Comparison of ENCODE assay signal across 10 cellular contexts in genomic region chr19:11195169-11195568, GRCh38. TPM values are rescaled to one million over a fixed set of nuclear protein-coding genes. Genes with fewer than 3 reads are reported as not detected.
DNase-seq lines count a peak whose midpoint lies in the region; ATAC-seq and TF ChIP-seq lines count a peak whose summit lies in the region.
"Had no signal": no experiment of that assay in that cellular context is flagged by ENCODE, and none has a peak within 500 bp of the region (broad histone marks: within the 10 kb centered on the region; RNA-seq: fewer than 3 reads in every experiment).

No MANE protein-coding gene starts in this region.

- H3K4me1 ChIP-seq in foreskin keratinocyte: no peaks in the 10 kb centered on the region

- no peaks in the 10 kb centered on the region for H3K9me3 Mint-ChIP-seq in stimulated activated effector memory CD8-positive, alpha-beta T cell treated with anti-CD3 and anti-CD28 coated beads, Interleukin-12 subunit alpha, Interleukin-12 subunit beta, amount 100 ng/mL, for 72 hours
- no peaks in the 10 kb centered on the region for H3K9me3 Mint-ChIP-seq in activated naive CD8-positive, alpha-beta T cell treated with anti-CD3 and anti-CD28 coated beads for 36 hours
- H3K9me3 Mint-ChIP-seq: naive B cell had no signal

- H3K27ac Mint-ChIP-seq in stimulated activated effector memory CD8-positive, alpha-beta T cell treated with anti-CD3 and anti-CD28 coated beads, Interleukin-12 subunit alpha, Interleukin-12 subunit beta, amount 100 ng/mL, for 72 hours: no peak overlapping the region
- no peak overlapping the region for H3K27ac Mint-ChIP-seq in activated naive CD8-positive, alpha-beta T cell treated with anti-CD3 and anti-CD28 coated beads for 36 hours

- H3K4me3 ChIP-seq in WI38 (ENCODE audit: low read depth, low read length) (peak overlapping the region; percentile 53), MG63 (no peak overlapping the region)

- no peak for TF ChIP-seq CTCF in WI38 (IDR thresholded peaks at IDR 0.05; ENCODE audit: low read depth, low read length)
- TF ChIP-seq CTCF in foreskin keratinocyte (conservative IDR thresholded peaks at IDR 0.05): no peak

- H3K36me3 Mint-ChIP-seq in stimulated activated effector memory CD8-positive, alpha-beta T cell treated with anti-CD3 and anti-CD28 coated beads, Interleukin-12 subunit alpha, Interleukin-12 subunit beta, amount 100 ng/mL, for 72 hours: no peaks in the 10 kb centered on the region
- no peaks in the 10 kb centered on the region for H3K36me3 Mint-ChIP-seq in activated naive CD8-positive, alpha-beta T cell treated with anti-CD3 and anti-CD28 coated beads for 36 hours
- H3K36me3 Mint-ChIP-seq: naive B cell had no signal

- peak; percentile 65 for DNase-seq in left ventricle myocardium superior
- DNase-seq in stimulated activated effector memory CD8-positive, alpha-beta T cell treated with anti-CD3 and anti-CD28 coated beads, Interleukin-12 subunit alpha, Interleukin-12 subunit beta, amount 100 ng/mL, for 72 hours (ENCODE audit: low spot score in 2 of 2): no peak
- no peak for DNase-seq in foreskin keratinocyte
- DNase-seq in MG63: no peak
- DNase-seq in activated CD4-positive, alpha-beta T cell treated with anti-CD3 and anti-CD28 coated beads for 1 hour: no peak
- no peak for DNase-seq in activated naive CD8-positive, alpha-beta T cell treated with anti-CD3 and anti-CD28 coated beads for 36 hours
- DNase-seq: naive B cell, NCI-H526 had no signal

- no peak overlapping the region for H3K27ac ChIP-seq in foreskin keratinocyte

- peak overlapping the region; percentile 68 for H3K4me3 Mint-ChIP-seq in stimulated activated effector memory CD8-positive, alpha-beta T cell treated with anti-CD3 and anti-CD28 coated beads, Interleukin-12 subunit alpha, Interleukin-12 subunit beta, amount 100 ng/mL, for 72 hours
- H3K4me3 Mint-ChIP-seq in activated naive CD8-positive, alpha-beta T cell treated with anti-CD3 and anti-CD28 coated beads for 36 hours: no peak overlapping the region

- ATAC-seq in left ventricle myocardium superior (no peak), foreskin keratinocyte (no peak)
- ATAC-seq in stimulated activated effector memory CD8-positive, alpha-beta T cell treated with anti-CD3 and anti-CD28 coated beads, Interleukin-12 subunit alpha, Interleukin-12 subunit beta, amount 100 ng/mL, for 72 hours: no peak

- no peaks in the 10 kb centered on the region for H3K27me3 ChIP-seq in foreskin keratinocyte
- no peaks in the 10 kb centered on the region for H3K27me3 ChIP-seq in MG63

- intact Hi-C loops in left ventricle myocardium superior (cut with micrococcal nuclease): no loop called here

- no peaks in the 10 kb centered on the region for H3K9me3 ChIP-seq in MG63

- H3K27me3 Mint-ChIP-seq in activated naive CD8-positive, alpha-beta T cell treated with anti-CD3 and anti-CD28 coated beads for 36 hours: peaks cover 22% of the 10 kb centered on the region

- peaks cover 6% of the 10 kb centered on the region for H3K4me1 Mint-ChIP-seq in stimulated activated effector memory CD8-positive, alpha-beta T cell treated with anti-CD3 and anti-CD28 coated beads, Interleukin-12 subunit alpha, Interleukin-12 subunit beta, amount 100 ng/mL, for 72 hours
- H3K4me1 Mint-ChIP-seq in activated naive CD8-positive, alpha-beta T cell treated with anti-CD3 and anti-CD28 coated beads for 36 hours: peaks cover 8% of the 10 kb centered on the region

- H3K36me3 ChIP-seq in MG63: peaks cover 60% of the 10 kb centered on the region

- peak; percentile 37 for TF ChIP-seq POLR2A in GM19099 (IDR thresholded peaks at IDR 0.05; ENCODE audit: extremely low read depth, insufficient read length, low read depth)

RNA-seq across cellular contexts. Expression of gene KANK2, which starts 2.2 kb away (rescaled TPM):
- total RNA-seq in left ventricle myocardium superior: 471 TPM
- 12.3 and 14.5 TPM in 2 replicates for total RNA-seq in foreskin keratinocyte
- 5.0 and 6.1 TPM in 2 replicates for polyA plus RNA-seq in foreskin keratinocyte
- total RNA-seq in MG63 (2014; rRNA removed; shearing (Covaris generic); ENCODE audit: low replicate concordance): 81.9 and 86.7 TPM in 2 replicates
- total RNA-seq in activated naive CD8-positive, alpha-beta T cell treated with anti-CD3 and anti-CD28 coated beads for 36 hours: 1 to 10 TPM in 1 of 2 experiments, under 1 TPM in 1; 0.98 to 1.8 TPM

RNA-seq across cellular contexts. Expression of gene SPC24, which starts 39.6 kb away (rescaled TPM):
- total RNA-seq in left ventricle myocardium superior (8.1 TPM), foreskin keratinocyte (29.4 and 43.8 TPM in 2 replicates)
- 23.0 and 27.9 TPM in 2 replicates for polyA plus RNA-seq in foreskin keratinocyte
- total RNA-seq in MG63 (2014; rRNA removed; shearing (Covaris generic); ENCODE audit: low replicate concordance): 69.7 and 113 TPM in 2 replicates
- 10 to 100 TPM; 54.4 TPM for total RNA-seq in activated naive CD8-positive, alpha-beta T cell treated with anti-CD3 and anti-CD28 coated beads for 36 hours

RNA-seq across cellular contexts. Expression of gene ANGPTL8, which starts 44.2 kb away (rescaled TPM):
- not detected for total RNA-seq in left ventricle myocardium superior
- not detected in 2 replicates for total RNA-seq in foreskin keratinocyte
- not detected in 2 replicates for polyA plus RNA-seq in foreskin keratinocyte
- total RNA-seq in MG63 (2014; rRNA removed; shearing (Covaris generic); ENCODE audit: low replicate concordance): not detected in 2 replicates
- not detected for total RNA-seq in activated naive CD8-positive, alpha-beta T cell treated with anti-CD3 and anti-CD28 coated beads for 36 hours
